Comparison of ENCODE assay signal across 22 cellular contexts in the genomic region with DNA sequence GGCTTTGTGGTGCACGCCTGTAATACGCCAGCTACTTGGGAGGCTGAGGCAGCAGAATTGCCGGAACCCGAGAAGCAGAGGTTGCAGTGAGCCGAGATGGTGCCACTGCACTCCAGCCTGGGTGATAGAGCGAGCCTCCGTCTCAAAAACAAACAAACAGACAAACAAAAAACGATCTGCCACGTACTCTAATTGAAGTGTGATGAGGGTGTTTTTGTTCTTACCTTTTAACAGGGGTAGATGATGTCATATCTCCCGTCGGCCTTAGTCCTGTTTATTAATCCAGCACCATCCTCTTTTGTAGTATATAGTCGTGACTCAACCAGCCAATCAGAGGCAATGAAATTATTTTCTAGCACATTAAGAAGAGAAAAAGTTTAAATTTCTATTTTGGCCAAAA. TPM values are rescaled to one million over a fixed set of nuclear protein-coding genes. Genes with fewer than 3 reads are reported as not detected.
DNase-seq lines count a peak whose midpoint lies in the region; ATAC-seq, FAIRE-seq and TF ChIP-seq lines count a peak whose summit lies in the region.
"Had no signal": no experiment of that assay in that cellular context is flagged by ENCODE, and none has a peak within 500 bp of the region (broad histone marks: within the 10 kb centered on the region; RNA-seq: fewer than 3 reads in every experiment).

No MANE protein-coding gene starts in this region.

- no peak overlapping the region for H3K4me3 Mint-ChIP-seq in endodermal cell
- H3K4me3 Mint-ChIP-seq: CD14-positive monocyte; CD8-positive, alpha-beta memory T cell had no signal

- no peak overlapping the region for H3K9ac ChIP-seq in HepG2 (ENCODE audit: insufficient read depth, low read depth, low read length)
- H3K9ac ChIP-seq in endodermal cell (ENCODE audit: extremely low read depth, low read length, poor library complexity, severe bottlenecking), result no peak overlapping the region

- no peak for FAIRE-seq in HepG2 (lab: Jason Lieb, UNC)
- FAIRE-seq: H54, K562 had no signal

- ATAC-seq in HepG2 (no peak), right lobe of liver (no peak)
- ATAC-seq: K562, Panc1 had no signal

- 80% methylated on average over 12 of the region's 12 CpGs for WGBS in HepG2 (ENCODE audit: low lambda C conversion rate)
- WGBS in right lobe of liver (ENCODE audit: insufficient coverage, low coverage, low lambda C conversion rate, missing lambda C conversion rate), result 77% methylated on average over 12 of the region's 12 CpGs
- 95 to 100% methylated on average over 5 to 12 of the region's 12 CpGs for WGBS in endodermal cell (ENCODE audit: insufficient coverage in 1 of 2, insufficient read length in 1 of 2), 2 experiments

- H3K79me2 ChIP-seq in HepG2 (ENCODE audit: insufficient read depth, low read length), result no peaks in the 10 kb centered on the region

- TF ChIP-seq EP300 in HepG2 (IDR thresholded peaks at IDR 0.05; ENCODE audit: low read depth in 2 of 2, low read length in 2 of 2) (no peak), HepG2 (CRISPR knock-in tag; IDR thresholded peaks at IDR 0.05; ENCODE audit: borderline replicate concordance) (no peak)

- TF ChIP-seq CTCF in HepG2 (CRISPR knock-in tag; IDR thresholded peaks at IDR 0.05), result no peak
- no peak for TF ChIP-seq CTCF in right lobe of liver (IDR thresholded peaks at IDR 0.05)
- TF ChIP-seq CTCF in endodermal cell (conservative IDR thresholded peaks at IDR 0.05), result no peak

- TF ChIP-seq POLR2A in HepG2 (IDR thresholded peaks at IDR 0.05; ENCODE audit: insufficient read depth in 1 of 2, low read depth in 2 of 2, low read length in 2 of 2), result no peak
- no peak for TF ChIP-seq POLR2A in right lobe of liver (IDR thresholded peaks at IDR 0.05)

- in situ Hi-C loops in HepG2 (cut with HindIII; ENCODE audit: extremely low pct_ligation_motif_present, low pct_unique_long_range_greater_than_20kb), result no loop called here

- peaks cover under 1% of the 10 kb centered on the region; the same call in 1 of the 2 replicates for H3K4me1 ChIP-seq in HepG2 (ENCODE audit: insufficient read depth, low read length)
- H3K4me1 ChIP-seq in right lobe of liver, result no peaks in the 10 kb centered on the region
- H3K4me1 ChIP-seq in endodermal cell (ENCODE audit: control insufficient read depth, insufficient read depth, low read length), result peaks cover 4% of the 10 kb centered on the region

- TF ChIP-seq RAD21 in HepG2 (CRISPR knock-in tag; IDR thresholded peaks at IDR 0.05), result no peak

- H3K36me3 ChIP-seq in HepG2 (replicated peaks in 1 of 2; ENCODE audit: control insufficient read depth in 1 of 2, insufficient read depth in 2 of 2, low read length in 2 of 2), result no peaks in the 10 kb centered on the region
- no peaks in the 10 kb centered on the region for H3K36me3 ChIP-seq in right lobe of liver
- no peaks in the 10 kb centered on the region for H3K36me3 ChIP-seq in endodermal cell (ENCODE audit: control insufficient read depth, insufficient read depth, low read length)

- POLR2A ChIA-PET in HepG2 (lab: Yijun Ruan, JAX), result no interaction called here

- DNase-seq in HepG2 (ENCODE audit: low spot score), result no peak
- DNase-seq in right lobe of liver, result no peak
- DNase-seq in NCI-H69 (lab: John Stamatoyannopoulos, UW), result peak; percentile 16
- DNase-seq in endodermal cell, result no peak
- DNase-seq in stimulated activated naive CD4-positive, alpha-beta T cell treated with Interleukin-2 at 50 U/mL for 16 hours (lab: John Stamatoyannopoulos, UW), result no peak
- DNase-seq in posterior vena cava (ENCODE audit: low spot score), result no peak
- DNase-seq in ecto neural progenitor cell (ENCODE audit: low spot score), result no peak
- DNase-seq: CD8-positive, alpha-beta memory T cell; DMS 273 treated with DMSO at 0.1 percent for 48 hours; DND-41; Kasumi-1; MV-4-11; NCI-H1105; NCI-H2081; NCI-H2227 treated with DMSO at 0.1 percent for 48 hours; NCI-H526 treated with DMSO at 0.1 percent for 48 hours; SHP77 treated with DMSO at 0.1 percent for 48 hours; T-helper 1 cell had no signal

- H3K9me3 ChIP-seq in HepG2 (ENCODE audit: low read length) (no peaks in the 10 kb centered on the region), right lobe of liver (no peaks in the 10 kb centered on the region), endodermal cell (ENCODE audit: control insufficient read depth, low read length) (no peaks in the 10 kb centered on the region)

- intact Hi-C loops in HepG2 (cut with micrococcal nuclease; ENCODE audit: unreplicated experiment) (no loop called here), right lobe of liver (cut with DNase I) (no loop called here), posterior vena cava (cut with DNase I) (no loop called here)

- H3K9me3 Mint-ChIP-seq in endodermal cell, result no peaks in the 10 kb centered on the region
- H3K9me3 Mint-ChIP-seq: CD14-positive monocyte; CD8-positive, alpha-beta memory T cell had no signal

- H3K27me3 ChIP-seq in HepG2 (ENCODE audit: control insufficient read depth in 1 of 2, insufficient read depth in 2 of 2, low read length in 2 of 2), result no peaks in the 10 kb centered on the region
- H3K27me3 ChIP-seq in right lobe of liver, result no peaks in the 10 kb centered on the region
- H3K27me3 ChIP-seq in endodermal cell (ENCODE audit: control insufficient read depth, insufficient read depth, low read length, poor library complexity, severe bottlenecking), result no peaks in the 10 kb centered on the region

- H4K20me1 ChIP-seq in HepG2 (ENCODE audit: insufficient read depth, low read length), result no peaks in the 10 kb centered on the region

- H3K27ac Mint-ChIP-seq in endodermal cell, result peak overlapping the region; percentile 20

- H3K36me3 Mint-ChIP-seq in endodermal cell (ENCODE audit: low read depth), result peaks cover 12% of the 10 kb centered on the region
- H3K36me3 Mint-ChIP-seq: CD14-positive monocyte; CD8-positive, alpha-beta memory T cell had no signal

- no peak overlapping the region for H2AFZ ChIP-seq in HepG2 (ENCODE audit: low read length)

- H3K27ac ChIP-seq in HepG2 (ENCODE audit: extremely low read length, insufficient read depth, low read length) (no peak overlapping the region), right lobe of liver (no peak overlapping the region), endodermal cell (ENCODE audit: low read depth, low read length) (no peak overlapping the region)

- no peak overlapping the region for H3K4me2 ChIP-seq in HepG2 (ENCODE audit: low read depth, low read length)

- H3K4me1 Mint-ChIP-seq in endodermal cell, result peaks cover 17% of the 10 kb centered on the region
- H3K4me1 Mint-ChIP-seq: CD8-positive, alpha-beta memory T cell had no signal

- no TSS peak for BruUV-seq in HepG2 (replicated peaks; lab: Mats Ljungman, UMichigan)

- no peak overlapping the region for H3K4me3 ChIP-seq in HepG2 (replicated peaks in 1 of 3; ENCODE audit: insufficient read depth in 1 of 3, low read depth in 2 of 3, low read length in 3 of 3)
- no peak overlapping the region for H3K4me3 ChIP-seq in right lobe of liver
- no peak overlapping the region for H3K4me3 ChIP-seq in endodermal cell (ENCODE audit: low read length)
- H3K4me3 ChIP-seq: K562 had no signal

- CTCF ChIA-PET in HepG2 (lab: Yijun Ruan, JAX; ENCODE audit: low intra/inter-chr PET ratio, low total read pairs), result no interaction called here

- no peaks in the 10 kb centered on the region for H3K27me3 Mint-ChIP-seq in endodermal cell (ENCODE audit: insufficient read depth)
- H3K27me3 Mint-ChIP-seq: CD8-positive, alpha-beta memory T cell had no signal

RNA-seq across cellular contexts. Expression of a gene that starts 58.5 kb away (rescaled TPM):
- total RNA-seq in HepG2 (2016; rRNA removed; fragmentation: Illumina TruSeq; extraction: Trizol), result 7.3 and 11.9 TPM in 2 replicates
- 2.5 and 2.7 TPM in 2 replicates for total RNA-seq in HepG2 (2016; cell fraction: cytosol; rRNA removed; fragmentation: Illumina TruSeq; extraction: Trizol; ENCODE audit: low read depth)
- 7.4 and 11.9 TPM in 2 replicates for total RNA-seq in HepG2 (2016; cell fraction: insoluble cytoplasmic fraction; rRNA removed; fragmentation: Illumina TruSeq; extraction: Trizol)
- 5.6 and 6.6 TPM in 2 replicates for total RNA-seq in HepG2 (2016; cell fraction: membrane; rRNA removed; fragmentation: Illumina TruSeq; extraction: Trizol)
- total RNA-seq in HepG2 (2016; cell fraction: nucleus; rRNA removed; fragmentation: Illumina TruSeq; extraction: Trizol), result 8.1 and 9.6 TPM in 2 replicates
- 3.0 and 5.1 TPM in 2 replicates for polyA plus RNA-seq in HepG2 (2011; rRNA removed)
- polyA plus RNA-seq in HepG2 (2011; cell fraction: cytosol; rRNA removed), result 4.6 and 5.2 TPM in 2 replicates
- polyA plus RNA-seq in HepG2 (2011; cell fraction: nucleus; rRNA removed), result 2.5 TPM in 2 replicates
- 1.8 and 3.4 TPM in 2 replicates for polyA plus RNA-seq in HepG2 (2012)
- 3.8 and 4.9 TPM in 2 replicates for polyA plus RNA-seq in HepG2 (2016; cell fraction: cytosol; fragmentation: Illumina TruSeq; extraction: Trizol; ENCODE audit: low read depth)
- 19.6 and 22.1 TPM in 2 replicates for polyA plus RNA-seq in HepG2 (2016; cell fraction: insoluble cytoplasmic fraction; fragmentation: Illumina TruSeq; extraction: Trizol; ENCODE audit: low read depth)
- polyA plus RNA-seq in HepG2 (2016; cell fraction: membrane; fragmentation: Illumina TruSeq; extraction: Trizol; ENCODE audit: low read depth), result 7.3 and 8.3 TPM in 2 replicates
- polyA plus RNA-seq in HepG2 (2016; cell fraction: nucleus; fragmentation: Illumina TruSeq; extraction: Trizol; ENCODE audit: insufficient read depth, low read depth), result 10.1 and 10.4 TPM in 2 replicates
- polyA minus RNA-seq in HepG2 (2011; rRNA and poly(A)+ RNA removed; ENCODE audit: low replicate concordance), result 7.0 and 10.3 TPM in 2 replicates
- 3.2 TPM in 2 replicates for polyA minus RNA-seq in HepG2 (2011; cell fraction: cytosol; rRNA and poly(A)+ RNA removed)
- polyA minus RNA-seq in HepG2 (2011; cell fraction: nucleus; rRNA and poly(A)+ RNA removed), result 6.8 and 10.3 TPM in 2 replicates
- total RNA-seq in right lobe of liver, result 1 to 10 TPM; 2.0 to 4.7 (median 3.9) TPM
- total RNA-seq in endodermal cell, result 10 to 100 TPM; 21.1 to 30.1 TPM
- 21.5 TPM for polyA plus RNA-seq in endodermal cell (2013, experiment 1 of 2)
- polyA plus RNA-seq in endodermal cell (2013, experiment 2 of 2), result 19.6 TPM
- 1 to 10 TPM; 7.9 to 9.5 TPM for total RNA-seq in posterior vena cava

RNA-seq across cellular contexts. Expression of a gene that starts 58.5 kb away (rescaled TPM):
- total RNA-seq in HepG2 (2016; rRNA removed; fragmentation: Illumina TruSeq; extraction: Trizol) (57.5 and 80.3 TPM in 2 replicates), right lobe of liver (1 to 10 TPM; 3.4 to 9.4 (median 7.3) TPM), endodermal cell (10 to 100 TPM; 83.9 to 95.9 TPM), posterior vena cava (10 to 100 TPM in 1 of 2 donors, 1 to 10 TPM in 1; 9.5 to 11.0 TPM)
- 13.0 and 17.5 TPM in 2 replicates for total RNA-seq in HepG2 (2016; cell fraction: cytosol; rRNA removed; fragmentation: Illumina TruSeq; extraction: Trizol; ENCODE audit: low read depth)
- total RNA-seq in HepG2 (2016; cell fraction: insoluble cytoplasmic fraction; rRNA removed; fragmentation: Illumina TruSeq; extraction: Trizol), result 60.4 and 77.7 TPM in 2 replicates
- total RNA-seq in HepG2 (2016; cell fraction: membrane; rRNA removed; fragmentation: Illumina TruSeq; extraction: Trizol), result 17.7 and 21.4 TPM in 2 replicates
- total RNA-seq in HepG2 (2016; cell fraction: nucleus; rRNA removed; fragmentation: Illumina TruSeq; extraction: Trizol), result 37.8 and 39.8 TPM in 2 replicates
- polyA plus RNA-seq in HepG2 (2011; rRNA removed), result 20.6 and 21.2 TPM in 2 replicates
- polyA plus RNA-seq in HepG2 (2011; cell fraction: cytosol; rRNA removed), result 11.3 and 14.9 TPM in 2 replicates
- polyA plus RNA-seq in HepG2 (2011; cell fraction: nucleus; rRNA removed), result 9.1 and 11.2 TPM in 2 replicates
- polyA plus RNA-seq in HepG2 (2012), result 34.8 and 37.7 TPM in 2 replicates
- polyA plus RNA-seq in HepG2 (2016; cell fraction: cytosol; fragmentation: Illumina TruSeq; extraction: Trizol; ENCODE audit: low read depth), result 4.9 and 5.2 TPM in 2 replicates
- 78.5 and 79.9 TPM in 2 replicates for polyA plus RNA-seq in HepG2 (2016; cell fraction: insoluble cytoplasmic fraction; fragmentation: Illumina TruSeq; extraction: Trizol; ENCODE audit: low read depth)
- polyA plus RNA-seq in HepG2 (2016; cell fraction: membrane; fragmentation: Illumina TruSeq; extraction: Trizol; ENCODE audit: low read depth), result 9.0 and 11.9 TPM in 2 replicates
- 45.4 and 46.8 TPM in 2 replicates for polyA plus RNA-seq in HepG2 (2016; cell fraction: nucleus; fragmentation: Illumina TruSeq; extraction: Trizol; ENCODE audit: insufficient read depth, low read depth)
- polyA minus RNA-seq in HepG2 (2011; rRNA and poly(A)+ RNA removed; ENCODE audit: low replicate concordance), result 13.7 and 26.8 TPM in 2 replicates
- polyA minus RNA-seq in HepG2 (2011; cell fraction: cytosol; rRNA and poly(A)+ RNA removed), result 6.0 and 8.2 TPM in 2 replicates
- polyA minus RNA-seq in HepG2 (2011; cell fraction: nucleus; rRNA and poly(A)+ RNA removed), result 29.0 and 29.1 TPM in 2 replicates
- polyA plus RNA-seq in endodermal cell (2013, experiment 1 of 2), result 57.7 TPM
- 62.8 TPM for polyA plus RNA-seq in endodermal cell (2013, experiment 2 of 2)
